1 cellular context compared by ENCODE assay signal in genomic region chrX:154328646-154329045, GRCh38.
TF ChIP-seq lines count a peak whose summit lies in the region.

No MANE protein-coding gene starts in this region.

TF ChIP-seq in H1, 55 proteins besides CTCF, POLR2A, EP300 and RAD21:
- no peak for TF ChIP-seq TBP (IDR thresholded peaks at IDR 0.05; ENCODE audit: low read depth, low read length)
- no peak for TF ChIP-seq JUND (IDR thresholded peaks at IDR 0.05; ENCODE audit: low read length)
- TF ChIP-seq TAF7 (optimal IDR thresholded peaks at IDR 0.05; ENCODE audit: borderline replicate concordance, low read depth, low read length), result no peak
- TF ChIP-seq NANOG (IDR thresholded peaks at IDR 0.05; ENCODE audit: insufficient read depth, low read depth, low read length, poor library complexity, severe bottlenecking), result no peak
- no peak for TF ChIP-seq CHD2 (IDR thresholded peaks at IDR 0.05; ENCODE audit: low read length)
TF ChIP-seq in H1: peak in this region for 0.
